Comparison of ENCODE assay signal across 19 cellular contexts in the genomic region with DNA sequence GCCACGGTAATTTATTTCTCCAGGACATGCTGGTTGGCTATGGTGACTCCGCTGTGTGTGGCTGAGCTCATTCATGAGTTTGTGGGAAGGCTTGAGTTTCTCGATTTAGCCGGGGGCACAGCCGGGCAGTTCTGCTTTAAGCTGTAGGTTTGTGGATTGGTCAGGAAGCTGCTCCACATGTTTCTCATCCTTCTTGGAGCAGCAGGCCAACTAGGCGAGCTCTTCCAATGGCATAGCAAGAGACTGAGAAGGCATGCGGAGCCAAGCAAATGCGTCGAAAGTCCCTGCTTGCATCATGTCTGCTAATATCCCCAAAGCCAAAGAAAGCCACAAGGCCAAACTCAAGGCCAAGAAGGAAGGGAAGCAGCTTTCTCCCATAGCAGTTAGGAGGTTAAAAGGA.
"Had no signal": no experiment of that assay in that cellular context is flagged by ENCODE, and none has a peak within 500 bp of the region (broad histone marks: within the 10 kb centered on the region; RNA-seq: fewer than 3 reads in every experiment).

No MANE protein-coding gene starts in this region.

- H3K4me3 ChIP-seq: adrenal gland, heart right ventricle, left lung, testis, uterus had no signal

- H3K4me1 ChIP-seq: adrenal gland, heart right ventricle, left lung, testis, uterus had no signal

- ATAC-seq: effector memory CD8-positive, alpha-beta T cell; heart right ventricle; left lung; stimulated activated naive CD8-positive, alpha-beta T cell treated with anti-CD3 and anti-CD28 coated beads, Interleukin-15, Interleukin-2, amounts not matched to agents 100 U/mL and 50 U/mL, for 24 hours; WTC11 had no signal

- H3K27ac ChIP-seq: adrenal gland, epithelial cell of prostate, heart right ventricle, left lung, testis, uterus had no signal

- H3K27me3 ChIP-seq: adrenal gland, heart right ventricle, left lung, testis, uterus had no signal

- H3K9me3 ChIP-seq: adrenal gland, testis, uterus had no signal

- DNase-seq: activated CD4-positive, alpha-beta T cell treated with anti-CD3 and anti-CD28 coated beads, Interleukin-2, amount 10 ng/mL, durations not matched to agents 7 days and 5 days; activated CD8-positive, alpha-beta memory T cell treated with anti-CD3 and anti-CD28 coated beads for 24 hours; activated naive CD4-positive, alpha-beta T cell treated with anti-CD3 and anti-CD28 coated beads, Interleukin-2, amount 50 U/mL, for 16 hours; activated T-cell treated with anti-CD3 and anti-CD28 coated beads for 4 hours; adrenal gland; central memory CD4-positive, alpha-beta T cell; cortex of kidney; effector memory CD8-positive, alpha-beta T cell; foreskin melanocyte; heart right ventricle; islet precursor cell; left lung; mesendoderm; stimulated activated CD4-positive, alpha-beta T cell treated with anti-CD3 and anti-CD28 coated beads, Interleukin-2, amount 100 ng/mL, for 48 hours; stimulated activated naive CD8-positive, alpha-beta T cell treated with anti-CD3 and anti-CD28 coated beads, Interleukin-15, Interleukin-2, amounts not matched to agents 100 U/mL and 50 U/mL, for 24 hours; testis; uterus had no signal

- H3K36me3 ChIP-seq: adrenal gland, heart right ventricle, left lung, uterus had no signal
